8 cellular contexts compared by ENCODE assay signal in the genomic region with DNA sequence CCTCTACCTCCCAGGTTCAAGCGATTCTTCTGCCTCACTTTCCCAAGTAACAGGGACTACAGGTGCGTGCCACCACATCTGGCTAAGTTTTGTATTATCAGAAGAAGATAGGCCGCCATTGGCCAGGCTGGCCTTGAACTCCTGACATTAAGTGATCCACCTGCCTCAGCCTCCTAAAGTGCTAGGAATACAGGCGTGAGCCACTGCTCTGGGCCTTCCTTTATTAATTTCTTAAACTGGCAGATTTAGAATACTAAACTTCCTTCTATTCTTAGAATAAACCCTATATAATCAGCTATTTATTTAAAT.
A peak's percentile ranks its signal among the peaks of the same experiment; 100 is the strongest.
DNase-seq lines count a peak whose midpoint lies in the region; ATAC-seq and TF ChIP-seq lines count a peak whose summit lies in the region.

No MANE protein-coding gene starts in this region.

- DNase-seq in A673 (ENCODE audit: low spot score) = no peak
- DNase-seq in activated CD4-positive, alpha-beta memory T cell treated with anti-CD3 and anti-CD28 coated beads for 36 hours = no peak
- DNase-seq in mesendoderm = no peak
- DNase-seq in sciatic nerve (ENCODE audit: low spot score) = no peak
- DNase-seq in NCI-H748 (lab: John Stamatoyannopoulos, UW; ENCODE audit: unreplicated experiment) = no peak
- no peak for DNase-seq in mammary epithelial cell

- H3K4me2 ChIP-seq in mesendoderm (ENCODE audit: low read length) (no peak overlapping the region), mammary epithelial cell (ENCODE audit: insufficient read depth, low read depth, low read length) (no peak overlapping the region)

- TF ChIP-seq CTCF in A673 (conservative IDR thresholded peaks at IDR 0.05; ENCODE audit: low read depth, low read length) (no peak), mammary epithelial cell (conservative IDR thresholded peaks at IDR 0.05 in 1 of 2, IDR thresholded peaks at IDR 0.05 in 1 of 2; ENCODE audit: extremely low read depth in 1 of 2, insufficient read depth in 1 of 2, low read depth in 1 of 2, low read length in 2 of 2) (no peak)

- no CpG with 5 or more reads among the region's 4 CpGs for WGBS in mesendoderm (ENCODE audit: extremely low coverage, insufficient coverage, low lambda C conversion rate)
- 85% methylated on average over 4 of the region's 4 CpGs for WGBS in mammary epithelial cell (ENCODE audit: low coverage, missing lambda C conversion rate)

- dilution Hi-C loops in mammary epithelial cell (cut with HindIII; ENCODE audit: low sequenced_read_pairs) = no loop called here

- no peak overlapping the region for H2BK120ac ChIP-seq in mesendoderm (ENCODE audit: low read depth, low read length)

- H2AFZ ChIP-seq in mammary epithelial cell (ENCODE audit: low read depth, low read length) = no peak overlapping the region

- no peaks in the 10 kb centered on the region for H3K9me3 ChIP-seq in A673 (ENCODE audit: low read depth, low read length, poor library complexity, severe bottlenecking)
- no peaks in the 10 kb centered on the region for H3K9me3 ChIP-seq in mammary epithelial cell (replicated peaks; ENCODE audit: insufficient read depth, low read length)

- no TSS peak for BruUV-seq in A673 (replicated peaks; lab: Mats Ljungman, UMichigan)
- BruUV-seq in mammary epithelial cell (replicated peaks; lab: Mats Ljungman, UMichigan) = no TSS peak

- peaks cover 43% of the 10 kb centered on the region for H3K4me1 Mint-ChIP-seq in activated CD4-positive, alpha-beta memory T cell treated with anti-CD3 and anti-CD28 coated beads for 36 hours (ENCODE audit: low read depth)

- H2BK5ac ChIP-seq in mesendoderm (ENCODE audit: low read length) = no peak overlapping the region

- H3K56ac ChIP-seq in mesendoderm (ENCODE audit: low read length) = peak overlapping the region; percentile 7

- CTCF ChIA-PET in A673 (lab: Charles Lee) (no interaction called here), mammary epithelial cell (lab: Charles Lee; ENCODE audit: low non-redundant PET) (interaction anchor here (0.7 kb wide), 1 partner anchor 45 kb away, joined by 5 read pairs; no protein-coding TSS in a partner anchor)
- CTCF ChIA-PET in activated CD4-positive, alpha-beta memory T cell treated with anti-CD3 and anti-CD28 coated beads for 36 hours (lab: Charles Lee) = interaction anchor here (0.7 to 2.7 kb wide), 8 partner anchors 9 to 60 kb away, joined by 3 to 20 read pairs (median 4); a partner anchor contains a TSS

- peak overlapping the region; percentile 93 for H3K27ac Mint-ChIP-seq in activated CD4-positive, alpha-beta memory T cell treated with anti-CD3 and anti-CD28 coated beads for 36 hours

- intact Hi-C loops in A673 (cut with micrococcal nuclease; ENCODE audit: unreplicated experiment) = loop anchor here (2.0 to 10.0 kb wide), 3 partner anchors 111 to 421 kb away; a partner anchor contains a TSS
- intact Hi-C loops in activated CD4-positive, alpha-beta memory T cell treated with anti-CD3 and anti-CD28 coated beads for 36 hours (cut with micrococcal nuclease) = loop anchor here (2.0 to 10.0 kb wide), 9 partner anchors 15 to 959 kb away; partner anchors contain the start of genes ABT1, BTN3A3 and HMGN4
- intact Hi-C loops in sciatic nerve (cut with DNase I) = no loop called here
- intact Hi-C loops in mammary epithelial cell (cut with micrococcal nuclease) = loop anchor here (2.0 to 10.0 kb wide), 4 partner anchors 31 to 421 kb away; a partner anchor contains a TSS

- no peaks in the 10 kb centered on the region for H3K79me1 ChIP-seq in mesendoderm (ENCODE audit: low read length)

- H3K18ac ChIP-seq in mesendoderm (ENCODE audit: low read length) = no peak overlapping the region

- H3K36me3 ChIP-seq in A673 (ENCODE audit: insufficient read depth, low read length, poor library complexity, severe bottlenecking) (no peaks in the 10 kb centered on the region), mesendoderm (ENCODE audit: control insufficient read depth, insufficient read depth, low read length) (no peaks in the 10 kb centered on the region), mammary epithelial cell (ENCODE audit: insufficient read depth, low read length) (no peaks in the 10 kb centered on the region)

- H3K4me3 ChIP-seq in A673 (ENCODE audit: low read depth, low read length, poor library complexity, severe bottlenecking) = peak overlapping the region; percentile 56
- peak overlapping the region; percentile 44; the same call in 1 of the 2 replicates for H3K4me3 ChIP-seq in GM08714 (ENCODE audit: low read length)
- H3K4me3 ChIP-seq in mesendoderm (ENCODE audit: low read length) = no peak overlapping the region
- no peak overlapping the region for H3K4me3 ChIP-seq in mammary epithelial cell (replicated peaks in 1 of 3; ENCODE audit: insufficient read depth in 1 of 3, low read depth in 2 of 3, low read length in 3 of 3)

- H4K8ac ChIP-seq in mesendoderm (ENCODE audit: low read depth, low read length) = no peak overlapping the region

- no peak overlapping the region for H4K5ac ChIP-seq in mesendoderm (ENCODE audit: low read length)

- no peaks in the 10 kb centered on the region for H3K9me3 Mint-ChIP-seq in activated CD4-positive, alpha-beta memory T cell treated with anti-CD3 and anti-CD28 coated beads for 36 hours

- in situ Hi-C loops in mammary epithelial cell (cut with MboI; ENCODE audit: low sequenced_read_pairs in 2 of 2) = loop anchor here in 1 of 2 donors (25.0 kb wide), 1 partner anchor 964 kb away; a partner anchor contains a TSS

- peaks cover 31% of the 10 kb centered on the region for H3K4me1 ChIP-seq in A673 (ENCODE audit: insufficient read depth, low read length, poor library complexity, severe bottlenecking)
- no peaks in the 10 kb centered on the region for H3K4me1 ChIP-seq in mesendoderm (ENCODE audit: control insufficient read depth, low read depth, low read length)
- H3K4me1 ChIP-seq in mammary epithelial cell (ENCODE audit: insufficient read depth, low read length) = peaks cover 3% of the 10 kb centered on the region

- no peak overlapping the region for H3K9ac ChIP-seq in mesendoderm (ENCODE audit: low read length)
- no peak overlapping the region for H3K9ac ChIP-seq in mammary epithelial cell (ENCODE audit: insufficient read depth, low read length)

- no peak overlapping the region for H2BK15ac ChIP-seq in mesendoderm (replicated peaks; ENCODE audit: low read depth)

- peak overlapping the region; percentile 62 for H3K4me3 Mint-ChIP-seq in activated CD4-positive, alpha-beta memory T cell treated with anti-CD3 and anti-CD28 coated beads for 36 hours

- H3K4ac ChIP-seq in mesendoderm (ENCODE audit: low read depth, low read length) = no peak overlapping the region

- H3K79me2 ChIP-seq in mesendoderm (ENCODE audit: control insufficient read depth, insufficient read depth, low read length) = no peaks in the 10 kb centered on the region
- peaks cover 3% of the 10 kb centered on the region for H3K79me2 ChIP-seq in mammary epithelial cell (ENCODE audit: insufficient read depth, low read length)

- H3K23ac ChIP-seq in mesendoderm (ENCODE audit: low read length) = no peak overlapping the region

- POLR2A ChIA-PET in A673 (lab: Charles Lee; ENCODE audit: low non-redundant PET) = interaction anchor here (0.6 to 1.1 kb wide), 5 partner anchors 18 to 155 kb away, joined by 3 to 5 read pairs (median 3); a partner anchor contains a TSS
- POLR2A ChIA-PET in activated CD4-positive, alpha-beta memory T cell treated with anti-CD3 and anti-CD28 coated beads for 36 hours (lab: Charles Lee) = interaction anchor here (0.9 to 8.0 kb wide), 9 partner anchors 9 to 111 kb away, joined by 3 to 202 read pairs (median 26); a partner anchor contains a TSS

- H4K20me1 ChIP-seq in mammary epithelial cell (ENCODE audit: insufficient read depth, low read length) = no peaks in the 10 kb centered on the region

- ATAC-seq in sciatic nerve = no peak
- ATAC-seq in HG02678 (IDR thresholded peaks at IDR 0.05; ENCODE audit: unreplicated experiment) = no peak

- H3K27ac ChIP-seq in A673 (ENCODE audit: low read depth, low read length, poor library complexity, severe bottlenecking) = peak overlapping the region; percentile 65
- no peak overlapping the region for H3K27ac ChIP-seq in mesendoderm (ENCODE audit: low read depth, low read length)
- H3K27ac ChIP-seq in mammary epithelial cell (ENCODE audit: insufficient read depth, low read depth, low read length) = no peak overlapping the region

- H3K27me3 Mint-ChIP-seq in activated CD4-positive, alpha-beta memory T cell treated with anti-CD3 and anti-CD28 coated beads for 36 hours = no peaks in the 10 kb centered on the region

- H3K36me3 Mint-ChIP-seq in activated CD4-positive, alpha-beta memory T cell treated with anti-CD3 and anti-CD28 coated beads for 36 hours = peaks cover 2% of the 10 kb centered on the region

- H3K27me3 ChIP-seq in A673 (replicated peaks; ENCODE audit: insufficient read depth, low read depth, low read length, poor library complexity) (no peaks in the 10 kb centered on the region), mesendoderm (ENCODE audit: insufficient read depth, low read length, poor library complexity) (no peaks in the 10 kb centered on the region), mammary epithelial cell (ENCODE audit: insufficient read depth, low read length) (no peaks in the 10 kb centered on the region)

- H2AK5ac ChIP-seq in mesendoderm (ENCODE audit: low read length) = no peak overlapping the region

Comparison
In these comparisons a context has a peak if more than half of its experiments do, and no peak if none do; other contexts are left out.
1. H3K4me3 ChIP-seq: peak in A673 (single experiment) and GM08714 (single experiment); none in mesendoderm (single experiment) and mammary epithelial cell (0 of 3).